8 cellular contexts compared by ENCODE assay signal in the genomic region with DNA sequence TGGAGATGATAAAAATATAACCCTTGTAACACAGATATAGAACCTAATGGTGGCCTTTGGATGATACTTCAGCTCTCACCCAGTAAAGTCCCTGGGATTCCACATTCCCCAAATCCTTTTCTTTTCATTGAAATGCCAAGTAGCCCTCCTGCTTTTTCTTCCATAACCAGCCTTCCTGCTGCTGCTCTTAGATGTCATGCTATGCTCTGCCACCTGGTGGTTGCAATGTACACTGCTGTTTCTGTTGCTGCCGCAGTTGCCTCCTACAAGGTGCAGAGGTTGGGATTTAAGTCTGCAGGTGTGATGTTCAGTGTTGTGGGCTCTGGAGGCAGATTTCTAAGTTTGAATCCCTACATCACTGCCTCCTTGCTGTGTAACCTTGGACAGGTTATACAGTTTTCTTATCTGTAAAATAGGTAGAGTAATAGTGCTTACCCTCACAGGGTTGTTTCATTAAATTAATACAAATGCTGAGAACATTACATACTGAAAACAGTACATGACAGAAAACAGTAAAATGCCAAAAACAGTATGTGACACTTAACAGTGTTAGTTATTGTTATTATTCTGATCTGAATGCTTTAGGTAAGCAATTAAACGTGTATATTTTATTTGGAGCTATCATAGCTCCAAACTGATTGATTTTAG.
DNase-seq lines count a peak whose midpoint lies in the region; ATAC-seq and TF ChIP-seq lines count a peak whose summit lies in the region.

No MANE protein-coding gene starts in this region.

- no peak overlapping the region for H3K27ac Mint-ChIP-seq in CD4-positive, CD25-positive, alpha-beta regulatory T cell
- peak overlapping the region in 2 of 3 experiments; percentile 1 to 14 for H3K27ac Mint-ChIP-seq in nephron

- peaks cover 0 to 3% (median 0%) of the 10 kb centered on the region in 7 donors for H3K9me3 Mint-ChIP-seq in CD4-positive, CD25-positive, alpha-beta regulatory T cell
- peaks cover 14% of the 10 kb centered on the region for H3K9me3 Mint-ChIP-seq in nephron

- peak; percentile 68 to 82 for ATAC-seq in CD4-positive, CD25-positive, alpha-beta regulatory T cell (ENCODE audit: low read depth in 2 of 2)

- no peak overlapping the region for H3K4me3 ChIP-seq in CD4-positive, CD25-positive, alpha-beta regulatory T cell (ENCODE audit: low read depth, low read length)
- no peak overlapping the region for H3K4me3 ChIP-seq in Jurkat, Clone E6-1 (ENCODE audit: low read length)

- H3K4me1 Mint-ChIP-seq in CD4-positive, CD25-positive, alpha-beta regulatory T cell, result peaks cover 0 to 10% (median 4%) of the 10 kb centered on the region in 4 donors
- H3K4me1 Mint-ChIP-seq in nephron, result peaks cover 11% of the 10 kb centered on the region

- H3K36me3 Mint-ChIP-seq in CD4-positive, CD25-positive, alpha-beta regulatory T cell, result no peaks in the 10 kb centered on the region
- H3K36me3 Mint-ChIP-seq in nephron (ENCODE audit: low read depth), result peaks cover 38% of the 10 kb centered on the region

- no peaks in the 10 kb centered on the region for H3K9me3 ChIP-seq in CD4-positive, CD25-positive, alpha-beta regulatory T cell (ENCODE audit: control insufficient read depth in 2 of 2, low read length in 2 of 2)

- H3K27ac ChIP-seq in CD4-positive, CD25-positive, alpha-beta regulatory T cell (ENCODE audit: insufficient read depth, low read length, poor library complexity, severe bottlenecking), result no peak overlapping the region

- TF ChIP-seq CTCF in GM20000 (IDR thresholded peaks at IDR 0.05; ENCODE audit: extremely low read depth, missing control alignments) (peak; percentile 65), nephron (IDR thresholded peaks at IDR 0.05; ENCODE audit: unreplicated experiment in 3 of 3) (peak; percentile 89 to 94 (median 90))

- H3K36me3 ChIP-seq in CD4-positive, CD25-positive, alpha-beta regulatory T cell (ENCODE audit: control insufficient read depth, insufficient read depth, low read length), result no peaks in the 10 kb centered on the region

- no peaks in the 10 kb centered on the region for H3K4me1 ChIP-seq in CD4-positive, CD25-positive, alpha-beta regulatory T cell (ENCODE audit: control insufficient read depth, insufficient read depth, low read length, poor library complexity, severe bottlenecking)

- no peaks in the 10 kb centered on the region for H3K27me3 ChIP-seq in CD4-positive, CD25-positive, alpha-beta regulatory T cell (ENCODE audit: control insufficient read depth, insufficient read depth, low read length)

- peaks cover 4% of the 10 kb centered on the region for H3K27me3 Mint-ChIP-seq in CD4-positive, CD25-positive, alpha-beta regulatory T cell
- no peaks in the 10 kb centered on the region for H3K27me3 Mint-ChIP-seq in nephron (ENCODE audit: low read depth)

- no peak overlapping the region for H3K4me3 Mint-ChIP-seq in CD4-positive, CD25-positive, alpha-beta regulatory T cell
- no peak overlapping the region for H3K4me3 Mint-ChIP-seq in nephron

- DNase-seq in CD4-positive, CD25-positive, alpha-beta regulatory T cell, result peak; percentile 58 to 82 (median 69)
- DNase-seq in GM20000 (ENCODE audit: low spot score) (peak; percentile 58), OCI-M2 (lab: John Stamatoyannopoulos, UW; ENCODE audit: unreplicated experiment) (peak; percentile 2), activated T-cell treated with anti-CD3 and anti-CD28 coated beads for 48 hours (ENCODE audit: low read depth) (peak; percentile 56), fibroblast of gingiva (ENCODE audit: low read depth) (peak; percentile 72)
- peak; percentile 75 for DNase-seq in Jurkat, Clone E6-1 (ENCODE audit: low read depth, low spot score)
- DNase-seq in stimulated activated naive CD4-positive, alpha-beta T cell treated with Interleukin-2 at 50 U/mL for 16 hours (lab: John Stamatoyannopoulos, UW), result peak; percentile 61

Comparison
In these comparisons a context has a peak if more than half of its experiments do, and no peak if none do; other contexts are left out.
1. DNase-seq: peak in every context shown above with its lines; median percentile 75 in Jurkat, Clone E6-1; 72 in fibroblast of gingiva; 69 in CD4-positive, CD25-positive, alpha-beta regulatory T cell; 61 in stimulated activated naive CD4-positive, alpha-beta T cell treated with Interleukin-2 at 50 U/mL for 16 hours; 58 in GM20000; 56 in activated T-cell treated with anti-CD3 and anti-CD28 coated beads for 48 hours; 2 in OCI-M2.
2. H3K27ac Mint-ChIP-seq: peak in nephron (2 of 3); none in CD4-positive, CD25-positive, alpha-beta regulatory T cell (0 of 3).